1 cellular context compared by ENCODE assay signal in the genomic region with DNA sequence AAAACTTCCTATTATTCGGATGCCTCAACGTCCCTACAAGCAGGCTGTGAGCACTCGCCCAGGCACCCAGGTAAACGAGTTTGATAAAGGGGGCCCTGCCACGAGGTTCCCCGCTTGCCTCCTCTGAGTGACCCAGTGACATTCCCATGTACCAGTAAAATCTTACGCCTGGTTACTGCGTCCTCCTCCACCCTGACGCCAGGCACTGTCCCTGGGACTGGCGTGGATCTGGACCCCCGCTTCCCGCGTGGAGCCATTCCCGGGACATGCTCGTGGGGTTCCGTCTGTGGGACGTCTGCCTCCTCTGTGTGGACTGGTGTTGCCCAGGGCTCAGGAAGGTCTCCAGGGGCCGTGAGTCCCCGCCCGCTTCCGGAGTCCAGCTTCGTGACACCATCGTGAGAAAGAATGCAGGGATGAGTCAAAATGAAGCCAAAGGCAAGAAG.
TF ChIP-seq lines count a peak whose summit lies in the region.

No MANE protein-coding gene starts in this region.

TF ChIP-seq in endothelial cell of umbilical vein, 7 proteins besides CTCF, POLR2A, EP300 and RAD21:
- TF ChIP-seq JUN (IDR thresholded peaks at IDR 0.05; ENCODE audit: borderline replicate concordance, insufficient read depth, insufficient read length, low read depth) (no peak), EZH2 (IDR thresholded peaks at IDR 0.05; ENCODE audit: borderline replicate concordance, low read depth, low read length, severe bottlenecking) (no peak), POLR2AphosphoS5 (IDR thresholded peaks at IDR 0.05; ENCODE audit: insufficient read depth, low read depth, low read length) (no peak), MAX (IDR thresholded peaks at IDR 0.05; ENCODE audit: insufficient read depth, insufficient read length) (no peak), FOS (IDR thresholded peaks at IDR 0.05; ENCODE audit: borderline replicate concordance, insufficient read depth, low read length) (no peak), MYC (IDR thresholded peaks at IDR 0.05; ENCODE audit: low read depth, low read length) (no peak), GATA2 (IDR thresholded peaks at IDR 0.05; ENCODE audit: insufficient read depth, insufficient read length, low read depth, low read length) (no peak)
